16 cellular contexts compared by ENCODE assay signal in genomic region chr3:184965639-184966430, GRCh38.
"Had no signal": no experiment of that assay in that cellular context is flagged by ENCODE, and none has a peak within 500 bp of the region (broad histone marks: within the 10 kb centered on the region; RNA-seq: fewer than 3 reads in every experiment).

No MANE protein-coding gene starts in this region.

- DNase-seq: activated CD4-positive, alpha-beta T cell treated with anti-CD3 and anti-CD28 coated beads, Interleukin-2, amount 10 ng/mL, durations not matched to agents 24 days and 14 days; foreskin melanocyte; heart right ventricle; left lung; retina; stimulated activated CD4-positive, alpha-beta T cell treated with anti-CD3 and anti-CD28 coated beads, Interleukin-4, amount 100 ng/mL, for 4 hours; stimulated activated naive CD8-positive, alpha-beta T cell treated with anti-CD3 and anti-CD28 coated beads, Interleukin-15, amount 100 ng/mL, for 72 hours; T-helper 1 cell; testis had no signal

- H3K4me1 ChIP-seq: heart right ventricle, left lung, testis had no signal

- H3K27ac Mint-ChIP-seq: activated CD4-positive, alpha-beta T cell treated with anti-CD3 and anti-CD28 coated beads, Interleukin-2, amount 10 ng/mL, durations not matched to agents 24 days and 14 days; stimulated activated naive CD8-positive, alpha-beta T cell treated with anti-CD3 and anti-CD28 coated beads, Interleukin-15, amount 100 ng/mL, for 72 hours had no signal

- H3K4me3 Mint-ChIP-seq: activated CD4-positive, alpha-beta T cell treated with anti-CD3 and anti-CD28 coated beads, Interleukin-2, amount 10 ng/mL, durations not matched to agents 24 days and 14 days; stimulated activated naive CD8-positive, alpha-beta T cell treated with anti-CD3 and anti-CD28 coated beads, Interleukin-15, amount 100 ng/mL, for 72 hours had no signal

- H3K27me3 Mint-ChIP-seq: activated CD4-positive, alpha-beta T cell treated with anti-CD3 and anti-CD28 coated beads, Interleukin-2, amount 10 ng/mL, durations not matched to agents 24 days and 14 days; stimulated activated naive CD8-positive, alpha-beta T cell treated with anti-CD3 and anti-CD28 coated beads, Interleukin-15, amount 100 ng/mL, for 72 hours had no signal

- FAIRE-seq: colon, endothelial cell of umbilical vein, keratinocyte had no signal

- H3K4me1 Mint-ChIP-seq: stimulated activated naive CD8-positive, alpha-beta T cell treated with anti-CD3 and anti-CD28 coated beads, Interleukin-15, amount 100 ng/mL, for 72 hours had no signal

- H3K4me3 ChIP-seq: cardiac muscle cell, heart right ventricle, left lung, skin epidermis, testis had no signal

- H3K9me3 ChIP-seq: heart right ventricle, left lung, neutrophil, testis had no signal

- H3K27me3 ChIP-seq: cardiac muscle cell, heart right ventricle, left lung, neutrophil, testis had no signal

- ATAC-seq: heart right ventricle; left lung; stimulated activated naive CD8-positive, alpha-beta T cell treated with anti-CD3 and anti-CD28 coated beads, Interleukin-15, amount 100 ng/mL, for 72 hours had no signal

- H3K27ac ChIP-seq: cardiac muscle cell, heart right ventricle, left lung, neutrophil, skin epidermis, testis, VCaP had no signal

- H3K9me3 Mint-ChIP-seq: stimulated activated naive CD8-positive, alpha-beta T cell treated with anti-CD3 and anti-CD28 coated beads, Interleukin-15, amount 100 ng/mL, for 72 hours had no signal
